31 cellular contexts compared by ENCODE assay signal in the genomic region with DNA sequence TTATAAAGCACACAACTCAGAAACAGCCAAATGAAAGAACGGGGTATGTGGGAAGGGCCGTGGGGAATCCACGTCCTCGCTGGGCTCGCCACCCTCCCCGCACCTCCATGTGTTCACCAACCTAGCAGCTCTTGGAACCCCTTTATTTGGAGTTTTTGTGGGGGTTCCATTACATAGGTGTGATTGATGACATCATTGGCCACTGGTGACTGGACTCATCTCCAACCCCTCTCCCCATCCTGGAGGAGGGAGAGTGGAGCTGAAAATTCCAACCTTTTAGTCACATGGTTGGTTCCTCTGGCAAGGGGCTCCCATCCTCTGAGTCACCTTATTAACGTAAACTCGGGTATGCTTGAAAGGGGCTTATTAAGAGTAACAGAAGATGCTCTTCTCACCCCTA.
DNase-seq lines count a peak whose midpoint lies in the region; ATAC-seq, FAIRE-seq and TF ChIP-seq lines count a peak whose summit lies in the region.
"Had no signal": no experiment of that assay in that cellular context is flagged by ENCODE, and none has a peak within 500 bp of the region (broad histone marks: within the 10 kb centered on the region; RNA-seq: fewer than 3 reads in every experiment).

No MANE protein-coding gene starts in this region.

- no peaks in the 10 kb centered on the region for H3K36me3 ChIP-seq in HepG2 (replicated peaks in 1 of 2; ENCODE audit: control insufficient read depth in 1 of 2, insufficient read depth in 2 of 2, low read length in 2 of 2)
- no peaks in the 10 kb centered on the region for H3K36me3 ChIP-seq in right lobe of liver
- H3K36me3 ChIP-seq in trophoblast cell (ENCODE audit: control insufficient read depth in 1 of 2, insufficient read depth in 2 of 2, low read length in 2 of 2): peaks cover 0 to 2% of the 10 kb centered on the region in 2 experiments
- no peaks in the 10 kb centered on the region for H3K36me3 ChIP-seq in smooth muscle cell (ENCODE audit: low read depth)
- H3K36me3 ChIP-seq: BE2C; BLaER1; BLaER1 treated with 17β-estradiol and CSF1 and Interleukin-3, amounts not matched to agents 10 nM and 100 nM had no signal

- peaks cover 5% of the 10 kb centered on the region for H3F3A ChIP-seq in smooth muscle cell (ENCODE audit: low read depth)

- DNase-seq in HepG2 (ENCODE audit: low spot score): no peak
- DNase-seq in right lobe of liver: no peak
- DNase-seq in trophoblast cell: no peak
- DNase-seq in smooth muscle cell (lab: John Stamatoyannopoulos, UW; ENCODE audit: unreplicated experiment): no peak
- DNase-seq: 8988T; ACHN; AML-193; BE2C; C1 segment of cervical spinal cord; Caco-2; Calu3; CD4-positive, alpha-beta memory T cell; CD4-positive, alpha-beta T cell; CD4-positive, CD25-positive, alpha-beta regulatory T cell; CD8-positive, alpha-beta memory T cell; CD8-positive, alpha-beta T cell; COR-L47; DMS 273 treated with DMSO at 0.1 percent for 48 hours; DMS153; DMS53; DMS79; DMS79 treated with DMSO at 0.1 percent for 48 hours; DND-41; EL had no signal

- no peak overlapping the region for H3K27ac ChIP-seq in HepG2 (ENCODE audit: extremely low read length, insufficient read depth, low read length)
- H3K27ac ChIP-seq in right lobe of liver: no peak overlapping the region
- H3K27ac ChIP-seq in trophoblast cell (ENCODE audit: low read depth, low read length): no peak overlapping the region
- H3K27ac ChIP-seq in smooth muscle cell (ENCODE audit: low read depth): no peak overlapping the region
- H3K27ac ChIP-seq: 22Rv1; A549; BLaER1; BLaER1 treated with 17β-estradiol and CSF1 and Interleukin-3, amounts not matched to agents 10 nM and 100 nM; C4-2B had no signal

- in situ Hi-C loops in HepG2 (cut with HindIII; ENCODE audit: extremely low pct_ligation_motif_present, low pct_unique_long_range_greater_than_20kb): no loop called here

- H4K20me1 ChIP-seq in HepG2 (ENCODE audit: insufficient read depth, low read length) (no peaks in the 10 kb centered on the region), smooth muscle cell (ENCODE audit: low read depth) (no peaks in the 10 kb centered on the region)
- H4K20me1 ChIP-seq: BLaER1; BLaER1 treated with 17β-estradiol and CSF1 and Interleukin-3, amounts not matched to agents 10 nM and 100 nM had no signal

- H3K4me2 ChIP-seq in HepG2 (ENCODE audit: low read depth, low read length) (no peak overlapping the region), trophoblast cell (ENCODE audit: low read length) (no peak overlapping the region), smooth muscle cell (no peak overlapping the region)
- H3K4me2 ChIP-seq: A549; BLaER1; BLaER1 treated with 17β-estradiol and CSF1 and Interleukin-3, amounts not matched to agents 10 nM and 100 nM had no signal

- H4K91ac ChIP-seq in trophoblast cell (ENCODE audit: low read depth, low read length): no peak overlapping the region

- no peak overlapping the region for H2AK5ac ChIP-seq in trophoblast cell (ENCODE audit: low read length)

- no peak overlapping the region for H2AFZ ChIP-seq in HepG2 (ENCODE audit: low read length)
- H2AFZ ChIP-seq in trophoblast cell (ENCODE audit: insufficient read depth, low read length, poor library complexity): no peak overlapping the region
- H2AFZ ChIP-seq in smooth muscle cell (ENCODE audit: low read depth): no peak overlapping the region

- peak overlapping the region; percentile 49 for H2BK12ac ChIP-seq in trophoblast cell (ENCODE audit: low read length)

- H3K9ac ChIP-seq in HepG2 (ENCODE audit: insufficient read depth, low read depth, low read length) (no peak overlapping the region), trophoblast cell (ENCODE audit: low read length) (no peak overlapping the region), smooth muscle cell (ENCODE audit: low read depth) (no peak overlapping the region)
- H3K9ac ChIP-seq: BLaER1; BLaER1 treated with 17β-estradiol and CSF1 and Interleukin-3, amounts not matched to agents 10 nM and 100 nM had no signal

- H3K4me3 ChIP-seq in HepG2 (replicated peaks in 1 of 3; ENCODE audit: insufficient read depth in 1 of 3, low read depth in 2 of 3, low read length in 3 of 3): no peak overlapping the region
- no peak overlapping the region for H3K4me3 ChIP-seq in right lobe of liver
- H3K4me3 ChIP-seq in trophoblast cell (ENCODE audit: low read depth, low read length): no peak overlapping the region
- no peak overlapping the region for H3K4me3 ChIP-seq in smooth muscle cell
- H3K4me3 ChIP-seq: A549; BLaER1; BLaER1 treated with 17β-estradiol and CSF1 and Interleukin-3, amounts not matched to agents 10 nM and 100 nM had no signal

- H3K27me3 ChIP-seq in HepG2 (ENCODE audit: control insufficient read depth in 1 of 2, insufficient read depth in 2 of 2, low read length in 2 of 2) (no peaks in the 10 kb centered on the region), right lobe of liver (no peaks in the 10 kb centered on the region), trophoblast cell (ENCODE audit: insufficient read depth, low read length) (no peaks in the 10 kb centered on the region), smooth muscle cell (ENCODE audit: low read depth) (no peaks in the 10 kb centered on the region)
- H3K27me3 ChIP-seq: BE2C; BLaER1; BLaER1 treated with 17β-estradiol and CSF1 and Interleukin-3, amounts not matched to agents 10 nM and 100 nM had no signal

- no peak overlapping the region for H4K12ac ChIP-seq in trophoblast cell (ENCODE audit: low read depth, low read length)

- TF ChIP-seq POLR2A in HepG2 (IDR thresholded peaks at IDR 0.05; ENCODE audit: insufficient read depth in 1 of 2, low read depth in 2 of 2, low read length in 2 of 2): no peak
- no peak for TF ChIP-seq POLR2A in right lobe of liver (IDR thresholded peaks at IDR 0.05)

- no peak overlapping the region for H3K23ac ChIP-seq in trophoblast cell (ENCODE audit: low read length)

- H3K79me2 ChIP-seq in HepG2 (ENCODE audit: insufficient read depth, low read length): no peaks in the 10 kb centered on the region
- H3K79me2 ChIP-seq in trophoblast cell (ENCODE audit: control insufficient read depth, insufficient read depth, low read length, poor library complexity): no peaks in the 10 kb centered on the region
- H3K79me2 ChIP-seq in smooth muscle cell (ENCODE audit: low read depth): no peaks in the 10 kb centered on the region

- BruUV-seq in HepG2 (replicated peaks; lab: Mats Ljungman, UMichigan): no TSS peak

- no peak overlapping the region for H4K8ac ChIP-seq in trophoblast cell (ENCODE audit: low read depth, low read length)

- WGBS in HepG2 (ENCODE audit: low lambda C conversion rate): 52% methylated on average over 8 of the region's 8 CpGs
- WGBS in right lobe of liver (ENCODE audit: insufficient coverage, low coverage, low lambda C conversion rate, missing lambda C conversion rate): 94% methylated on average over 2 of the region's 8 CpGs
- no CpG with 5 or more reads among the region's 8 CpGs for WGBS in trophoblast cell (ENCODE audit: extremely low coverage, insufficient coverage, insufficient read length)
- 95% methylated on average over 8 of the region's 8 CpGs for WGBS in smooth muscle cell (ENCODE audit: low lambda C conversion rate)

- no peaks in the 10 kb centered on the region for H3K79me1 ChIP-seq in trophoblast cell (ENCODE audit: low read length)

- ATAC-seq in HepG2 (no peak), right lobe of liver (no peak)
- ATAC-seq: A549; CD8-positive, alpha-beta T cell had no signal

- FAIRE-seq in HepG2 (lab: Jason Lieb, UNC): no peak
- FAIRE-seq: A204.1, A549, D721Med had no signal

- no peaks in the 10 kb centered on the region for H3K4me1 ChIP-seq in HepG2 (ENCODE audit: insufficient read depth, low read length)
- H3K4me1 ChIP-seq in right lobe of liver: no peaks in the 10 kb centered on the region
- peaks cover 0 to 3% of the 10 kb centered on the region in 2 experiments for H3K4me1 ChIP-seq in trophoblast cell (ENCODE audit: control insufficient read depth in 1 of 2, insufficient read depth in 2 of 2, low read length in 2 of 2)
- H3K4me1 ChIP-seq in smooth muscle cell (ENCODE audit: low read depth): no peaks in the 10 kb centered on the region
- H3K4me1 ChIP-seq: BLaER1; BLaER1 treated with 17β-estradiol and CSF1 and Interleukin-3, amounts not matched to agents 10 nM and 100 nM had no signal

- H3K14ac ChIP-seq in trophoblast cell (ENCODE audit: low read length): no peak overlapping the region

- POLR2A ChIA-PET in HepG2 (lab: Yijun Ruan, JAX): no interaction called here

- no peak overlapping the region for H2BK120ac ChIP-seq in trophoblast cell (ENCODE audit: insufficient read depth, low read length, poor library complexity)

- H3K9me3 ChIP-seq in HepG2 (ENCODE audit: low read length) (no peaks in the 10 kb centered on the region), right lobe of liver (no peaks in the 10 kb centered on the region), trophoblast cell (ENCODE audit: insufficient read depth, low read depth, low read length) (no peaks in the 10 kb centered on the region), smooth muscle cell (replicated peaks; ENCODE audit: low read depth) (no peaks in the 10 kb centered on the region)
- H3K9me3 ChIP-seq: BE2C, BLaER1, Caco-2 had no signal

- TF ChIP-seq EP300 in HepG2 (IDR thresholded peaks at IDR 0.05; ENCODE audit: low read depth in 2 of 2, low read length in 2 of 2) (no peak), HepG2 (CRISPR knock-in tag; IDR thresholded peaks at IDR 0.05; ENCODE audit: borderline replicate concordance) (no peak)

- TF ChIP-seq CTCF in HepG2 (CRISPR knock-in tag; IDR thresholded peaks at IDR 0.05): no peak
- TF ChIP-seq CTCF in right lobe of liver (IDR thresholded peaks at IDR 0.05): no peak
- no peak for TF ChIP-seq CTCF in smooth muscle cell (IDR thresholded peaks at IDR 0.05; ENCODE audit: borderline replicate concordance, insufficient read depth, poor library complexity, severe bottlenecking)

- no peak overlapping the region for H2BK5ac ChIP-seq in trophoblast cell (ENCODE audit: low read depth, low read length, poor library complexity)

- H3K18ac ChIP-seq in trophoblast cell (ENCODE audit: low read length): no peak overlapping the region

- intact Hi-C loops in HepG2 (cut with micrococcal nuclease; ENCODE audit: unreplicated experiment) (no loop called here), right lobe of liver (cut with DNase I) (no loop called here)

- TF ChIP-seq RAD21 in HepG2 (CRISPR knock-in tag; IDR thresholded peaks at IDR 0.05): no peak

- no peak overlapping the region for H3K4ac ChIP-seq in trophoblast cell (ENCODE audit: low read depth, low read length)

- CTCF ChIA-PET in HepG2 (lab: Yijun Ruan, JAX; ENCODE audit: low intra/inter-chr PET ratio, low total read pairs): no interaction called here

TF ChIP-seq in HepG2, 621 proteins besides CTCF, POLR2A, EP300 and RAD21:
- TF ChIP-seq ATF7 (IDR thresholded peaks at IDR 0.05) (peak; percentile 89), ATF7 (CRISPR knock-in tag; IDR thresholded peaks at IDR 0.05) (no peak), ZNF589 (CRISPR knock-in tag; conservative IDR thresholded peaks at IDR 0.05) (no peak), CREB1 (IDR thresholded peaks at IDR 0.05) (peak; percentile 77), CREB1 (CRISPR knock-in tag; IDR thresholded peaks at IDR 0.05) (no peak)
